In the genomic region with DNA sequence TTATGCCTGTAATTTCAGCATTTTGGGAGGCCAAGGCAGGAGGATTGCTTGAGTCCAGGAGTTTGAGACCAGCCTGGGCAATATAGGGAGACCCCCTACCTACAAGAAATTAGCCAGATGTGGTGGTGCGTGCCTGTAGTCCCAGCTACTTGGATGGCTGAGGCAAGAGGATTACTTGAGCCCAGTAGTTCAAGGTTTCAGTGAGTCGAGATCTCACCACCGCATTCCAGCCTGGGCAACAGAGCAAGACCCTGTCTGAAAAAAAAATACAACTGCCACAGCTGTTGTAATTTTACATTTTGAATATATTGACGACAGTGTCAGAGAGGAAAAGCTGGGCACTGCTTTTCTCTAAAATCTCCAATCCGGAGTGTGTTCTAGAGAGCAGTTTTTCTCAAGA, we compare ENCODE assay signal across 29 cellular contexts. TPM values are rescaled to one million over a fixed set of nuclear protein-coding genes. Genes with fewer than 3 reads are reported as not detected.
DNase-seq lines count a peak whose midpoint lies in the region; ATAC-seq and TF ChIP-seq lines count a peak whose summit lies in the region.
"Had no signal": no experiment of that assay in that cellular context is flagged by ENCODE, and none has a peak within 500 bp of the region (broad histone marks: within the 10 kb centered on the region; RNA-seq: fewer than 3 reads in every experiment).

No MANE protein-coding gene starts in this region.

- H3K27me3 Mint-ChIP-seq in activated T-cell treated with anti-CD3 and anti-CD28 coated beads, Interleukin-2, amount 50 U/mL, for 24 hours: no peaks in the 10 kb centered on the region
- no peaks in the 10 kb centered on the region for H3K27me3 Mint-ChIP-seq in CD4-positive, alpha-beta T cell
- H3K27me3 Mint-ChIP-seq in activated T-helper 17 cell treated with anti-CD3 and anti-CD28 coated beads, Interleukin-2, amount 50 U/mL, for 72 hours: no peaks in the 10 kb centered on the region
- H3K27me3 Mint-ChIP-seq: CD8-positive, alpha-beta memory T cell; IgD-negative memory B cell had no signal

- H3K9me3 ChIP-seq in CD4-positive, alpha-beta T cell (ENCODE audit: control insufficient read depth, low read length): no peaks in the 10 kb centered on the region
- H3K9me3 ChIP-seq: BLaER1 had no signal

- peak overlapping the region; percentile 56 for H3K27ac Mint-ChIP-seq in activated T-cell treated with anti-CD3 and anti-CD28 coated beads, Interleukin-2, amount 50 U/mL, for 24 hours
- H3K27ac Mint-ChIP-seq in CD4-positive, alpha-beta T cell: peak overlapping the region; percentile 57
- peak overlapping the region; percentile 69 for H3K27ac Mint-ChIP-seq in activated T-helper 17 cell treated with anti-CD3 and anti-CD28 coated beads, Interleukin-2, amount 50 U/mL, for 72 hours
- H3K27ac Mint-ChIP-seq: GM23338, H9, HFFc6, IgD-negative memory B cell had no signal

- H3K36me3 Mint-ChIP-seq in activated T-cell treated with anti-CD3 and anti-CD28 coated beads, Interleukin-2, amount 50 U/mL, for 24 hours (ENCODE audit: low read depth): peaks cover 94% of the 10 kb centered on the region
- H3K36me3 Mint-ChIP-seq in CD4-positive, alpha-beta T cell (ENCODE audit: low read depth): peaks cover 83% of the 10 kb centered on the region
- H3K36me3 Mint-ChIP-seq in activated T-helper 17 cell treated with anti-CD3 and anti-CD28 coated beads, Interleukin-2, amount 50 U/mL, for 72 hours (ENCODE audit: low read depth): peaks cover 100% of the 10 kb centered on the region

- peaks cover 74% of the 10 kb centered on the region for H3K4me1 Mint-ChIP-seq in activated T-cell treated with anti-CD3 and anti-CD28 coated beads, Interleukin-2, amount 50 U/mL, for 24 hours (ENCODE audit: low read depth)
- H3K4me1 Mint-ChIP-seq in CD4-positive, alpha-beta T cell (ENCODE audit: low read depth): peaks cover 71% of the 10 kb centered on the region
- H3K4me1 Mint-ChIP-seq in activated T-helper 17 cell treated with anti-CD3 and anti-CD28 coated beads, Interleukin-2, amount 50 U/mL, for 72 hours: peaks cover 38% of the 10 kb centered on the region
- H3K4me1 Mint-ChIP-seq: GM23338 had no signal

- no peak for ATAC-seq in CD4-positive, alpha-beta T cell (ENCODE audit: poor library complexity)
- ATAC-seq in activated T-helper 17 cell treated with anti-CD3 and anti-CD28 coated beads, Interleukin-2, amount 50 U/mL, for 72 hours (replicated peaks): no peak
- no peak for ATAC-seq in sciatic nerve
- ATAC-seq in activated CD4-positive, CD25-positive, alpha-beta regulatory T cell treated with anti-CD3 and anti-CD28 coated beads, Interleukin-2, amount 50 U/mL, for 24 hours: no peak
- ATAC-seq: GM12878, GM23338 had no signal

- POLR2A ChIA-PET in CD4-positive, alpha-beta T cell (lab: Charles Lee): no interaction called here

- CTCF ChIA-PET in CD4-positive, alpha-beta T cell (lab: Charles Lee): interaction anchor here (0.8 kb wide), 1 partner anchor 27 kb away, joined by 3 read pairs; no protein-coding TSS in a partner anchor

- H3K27me3 ChIP-seq in CD4-positive, alpha-beta T cell (ENCODE audit: control insufficient read depth, insufficient read depth, low read length): no peaks in the 10 kb centered on the region
- H3K27me3 ChIP-seq: BLaER1 had no signal

- H3K9me3 Mint-ChIP-seq in activated T-cell treated with anti-CD3 and anti-CD28 coated beads, Interleukin-2, amount 50 U/mL, for 24 hours: no peaks in the 10 kb centered on the region
- H3K9me3 Mint-ChIP-seq in CD4-positive, alpha-beta T cell: no peaks in the 10 kb centered on the region
- no peaks in the 10 kb centered on the region for H3K9me3 Mint-ChIP-seq in activated T-helper 17 cell treated with anti-CD3 and anti-CD28 coated beads, Interleukin-2, amount 50 U/mL, for 72 hours
- H3K9me3 Mint-ChIP-seq: CD8-positive, alpha-beta memory T cell; GM23338; H9; HFFc6; IgD-negative memory B cell had no signal

- TF ChIP-seq CTCF in CD4-positive, alpha-beta T cell (IDR thresholded peaks at IDR 0.05): no peak

- H3K27ac ChIP-seq in CD4-positive, alpha-beta T cell (ENCODE audit: low read depth, low read length): no peak overlapping the region
- H3K27ac ChIP-seq: BLaER1, KMS-11 had no signal

- intact Hi-C loops in CD4-positive, alpha-beta T cell (cut with DNase I, micrococcal nuclease): loop anchor here in 1 of 2 experiments (10.0 kb wide), 2 partner anchors 155 to 245 kb away; partner anchors contain the start of genes BRK1 and FANCD2
- intact Hi-C loops in sciatic nerve (cut with DNase I): no loop called here

- peak; percentile 3 for DNase-seq in activated T-cell treated with anti-CD3 and anti-CD28 coated beads, Interleukin-2, amount 50 U/mL, for 24 hours
- DNase-seq in activated T-cell treated with anti-CD3 and anti-CD28 coated beads, Interleukin-2, amount 50 U/mL, for 48 hours: no peak
- no peak for DNase-seq in CD4-positive, alpha-beta T cell
- DNase-seq in sciatic nerve (ENCODE audit: low spot score): peak; percentile 4
- DNase-seq in islet precursor cell: no peak
- DNase-seq: CD8-positive, alpha-beta memory T cell; DMS 273 treated with DMSO at 0.1 percent for 48 hours; DMS79; EL; GDM1; H9; HFFc6; MM.1S; NCI-H1694; NCI-H2029 treated with DMSO at 0.1 percent for 48 hours; NCI-H2227 treated with DMSO at 0.1 percent for 48 hours; NCI-H69; RPMI8226; SHP77 had no signal

- H3K4me3 Mint-ChIP-seq in activated T-cell treated with anti-CD3 and anti-CD28 coated beads, Interleukin-2, amount 50 U/mL, for 24 hours: no peak overlapping the region
- no peak overlapping the region for H3K4me3 Mint-ChIP-seq in CD4-positive, alpha-beta T cell
- H3K4me3 Mint-ChIP-seq in activated T-helper 17 cell treated with anti-CD3 and anti-CD28 coated beads, Interleukin-2, amount 50 U/mL, for 72 hours: no peak overlapping the region
- H3K4me3 Mint-ChIP-seq: CD8-positive, alpha-beta memory T cell; GM23338; H9; HFFc6; IgD-negative memory B cell had no signal

RNA-seq across cellular contexts. Expression of gene TATDN2, which starts 21.2 kb away (rescaled TPM):
- 10 to 100 TPM; 48.7 to 50.2 TPM for total RNA-seq in CD4-positive, alpha-beta T cell
- total RNA-seq in activated T-helper 17 cell treated with anti-CD3 and anti-CD28 coated beads, Interleukin-2, amount 50 U/mL, for 72 hours: 10 to 100 TPM; 56.7 to 71.7 TPM
- 31.7 TPM for total RNA-seq in sciatic nerve

RNA-seq across cellular contexts. Expression of gene GHRL, which starts 23.3 kb away (rescaled TPM):
- total RNA-seq in CD4-positive, alpha-beta T cell: 1 to 10 TPM; 1.1 to 3.2 TPM
- total RNA-seq in activated T-helper 17 cell treated with anti-CD3 and anti-CD28 coated beads, Interleukin-2, amount 50 U/mL, for 72 hours: under 1 TPM; 0.34 to 0.58 TPM
- total RNA-seq in sciatic nerve: 2.1 TPM
- total RNA-seq: A172, GM23338, NCI-H460, SK-MEL-5 had no signal

RNA-seq across cellular contexts. Expression of gene SEC13, which starts 51.5 kb away (rescaled TPM):
- 10 to 100 TPM; 81.1 to 86.5 TPM for total RNA-seq in CD4-positive, alpha-beta T cell
- 100 to 1,000 TPM in 1 of 2 donors, 10 to 100 TPM in 1; 69.5 to 104 TPM for total RNA-seq in activated T-helper 17 cell treated with anti-CD3 and anti-CD28 coated beads, Interleukin-2, amount 50 U/mL, for 72 hours
- 65.4 TPM for total RNA-seq in sciatic nerve

Comparison
In these comparisons a context has a peak if more than half of its experiments do, and no peak if none do; other contexts are left out.
1. DNase-seq: peak in activated T-cell treated with anti-CD3 and anti-CD28 coated beads, Interleukin-2, amount 50 U/mL, for 24 hours (single experiment) and sciatic nerve (single experiment); none in activated T-cell treated with anti-CD3 and anti-CD28 coated beads, Interleukin-2, amount 50 U/mL, for 48 hours (0 of 2), CD4-positive, alpha-beta T cell (0 of 10) and islet precursor cell (single experiment).
2. Peak in every context shown above with its lines, with median percentiles within 50 percentile points of each other: H3K27ac Mint-ChIP-seq.